10 cellular contexts compared by ENCODE assay signal in the genomic region with DNA sequence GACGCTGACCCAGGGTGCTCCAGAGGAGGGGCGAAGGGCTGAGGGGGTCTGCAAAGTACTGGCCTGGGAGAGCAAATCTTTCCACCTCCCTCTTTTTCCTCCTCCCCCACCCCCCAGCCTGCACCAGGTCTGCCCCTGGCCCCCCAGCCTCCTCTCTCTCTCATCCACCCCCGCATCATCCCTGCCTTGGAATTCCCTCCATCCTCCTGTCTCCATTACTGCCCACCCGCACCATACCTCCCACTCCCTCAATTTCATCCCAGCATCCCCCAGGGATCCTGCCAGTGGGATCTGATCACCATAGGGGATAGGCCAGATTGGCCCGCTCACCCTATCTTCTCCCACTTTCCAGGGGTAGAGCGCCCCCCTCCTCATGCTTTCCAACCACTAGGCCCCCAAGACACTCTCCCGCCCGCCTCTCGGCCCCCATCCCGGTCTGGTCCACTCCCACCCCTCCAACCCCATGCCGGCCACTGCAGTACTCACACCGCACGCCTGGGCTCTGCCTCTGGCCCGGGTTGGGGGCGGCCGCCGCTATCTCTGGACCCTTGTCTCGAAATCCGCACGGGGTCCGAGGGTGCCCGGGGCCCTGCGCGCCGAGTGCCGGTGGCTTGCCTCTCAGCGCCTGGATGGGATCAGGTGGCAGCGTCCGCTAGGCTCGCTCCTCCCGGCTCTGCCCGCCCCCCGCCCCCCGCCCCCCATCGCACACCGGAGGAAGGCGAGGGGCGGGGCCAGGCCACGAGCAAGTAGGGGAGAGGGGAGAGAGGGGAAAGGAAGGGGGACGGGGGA. TPM values are rescaled to one million over a fixed set of nuclear protein-coding genes. Genes with fewer than 3 reads are reported as not detected.
A peak's percentile ranks its signal among the peaks of the same experiment; 100 is the strongest.
DNase-seq lines count a peak whose midpoint lies in the region; ATAC-seq and TF ChIP-seq lines count a peak whose summit lies in the region.
"Had no signal": no experiment of that assay in that cellular context is flagged by ENCODE, and none has a peak within 500 bp of the region (broad histone marks: within the 10 kb centered on the region; RNA-seq: fewer than 3 reads in every experiment).

A gene with protein sequence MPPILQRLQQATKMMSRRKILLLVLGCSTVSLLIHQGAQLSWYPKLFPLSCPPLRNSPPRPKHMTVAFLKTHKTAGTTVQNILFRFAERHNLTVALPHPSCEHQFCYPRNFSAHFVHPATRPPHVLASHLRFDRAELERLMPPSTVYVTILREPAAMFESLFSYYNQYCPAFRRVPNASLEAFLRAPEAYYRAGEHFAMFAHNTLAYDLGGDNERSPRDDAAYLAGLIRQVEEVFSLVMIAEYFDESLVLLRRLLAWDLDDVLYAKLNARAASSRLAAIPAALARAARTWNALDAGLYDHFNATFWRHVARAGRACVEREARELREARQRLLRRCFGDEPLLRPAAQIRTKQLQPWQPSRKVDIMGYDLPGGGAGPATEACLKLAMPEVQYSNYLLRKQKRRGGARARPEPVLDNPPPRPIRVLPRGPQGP (minus strand): TSS at position 637 of the 789 bp plus-strand sequence. CDS start 3,746 bp downstream, outside the sequence.

- intact Hi-C loops in PC-3 (cut with micrococcal nuclease): no loop called here

- H3K4me2 ChIP-seq in PC-3 (ENCODE audit: low read length): no peak within 1 kb of the TSS

- H3K27ac ChIP-seq in iPS-20b (ENCODE audit: low read length) (no peak within 1 kb of the TSS), temporal lobe (ENCODE audit: low read depth, low read length) (no peak within 1 kb of the TSS), PC-3 (ENCODE audit: low read length) (no peak within 1 kb of the TSS)

- H3K79me2 ChIP-seq in PC-3 (ENCODE audit: low read length): peaks cover 16% of the 10 kb centered on the region

- no peaks in the 10 kb centered on the region for H3K9me3 ChIP-seq in iPS-20b (ENCODE audit: insufficient read depth, low read depth, low read length)
- no peaks in the 10 kb centered on the region for H3K9me3 ChIP-seq in PC-3 (ENCODE audit: low read length)

- H2AFZ ChIP-seq in PC-3 (ENCODE audit: low read length): no peak within 1 kb of the TSS

- H3K9me3 Mint-ChIP-seq in activated T-cell treated with anti-CD3 and anti-CD28 coated beads, Interleukin-2, amount 50 U/mL, for 24 hours: no peaks in the 10 kb centered on the region
- no peaks in the 10 kb centered on the region for H3K9me3 Mint-ChIP-seq in activated T-cell treated with anti-CD3 and anti-CD28 coated beads, Interleukin-2, amount 50 U/mL, for 4 hours
- no peaks in the 10 kb centered on the region for H3K9me3 Mint-ChIP-seq in activated CD8-positive, alpha-beta T cell treated with anti-CD3 and anti-CD28 coated beads, Interleukin-2, amount 10 ng/mL, durations not matched to agents 7 days and 5 days (ENCODE audit: insufficient read depth)

- no peak within 1 kb of the TSS for H3K27ac Mint-ChIP-seq in activated T-cell treated with anti-CD3 and anti-CD28 coated beads, Interleukin-2, amount 50 U/mL, for 24 hours
- no peak within 1 kb of the TSS for H3K27ac Mint-ChIP-seq in activated CD8-positive, alpha-beta T cell treated with anti-CD3 and anti-CD28 coated beads, Interleukin-2, amount 10 ng/mL, durations not matched to agents 7 days and 5 days

- peaks cover 12% of the 10 kb centered on the region; the same call in 1 of the 2 replicates for H3K36me3 ChIP-seq in iPS-20b (ENCODE audit: insufficient read depth, low read depth, low read length)
- no peaks in the 10 kb centered on the region; the same call in 1 of the 2 replicates for H3K36me3 ChIP-seq in PC-3 (ENCODE audit: low read depth, low read length)

- H3F3A ChIP-seq in PC-3 (ENCODE audit: low read length, unreplicated experiment): no peaks in the 10 kb centered on the region

- H3K4me1 ChIP-seq in iPS-20b (ENCODE audit: insufficient read depth, low read length) (peaks cover 17% of the 10 kb centered on the region), PC-3 (ENCODE audit: insufficient read depth, low read length) (peaks cover 17% of the 10 kb centered on the region)

- CTCF ChIA-PET in activated CD8-positive, alpha-beta T cell treated with anti-CD3 and anti-CD28 coated beads, Interleukin-2, amount 10 ng/mL, durations not matched to agents 7 days and 5 days (lab: Charles Lee): interaction anchor here (0.7 to 1.2 kb wide), 3 partner anchors 19 to 269 kb away, joined by 3 to 4 read pairs (median 3); no protein-coding TSS in a partner anchor
- CTCF ChIA-PET in PC-3 (lab: Charles Lee): no interaction called here

- peak within 1 kb of the TSS; percentile 35 for H3K4me3 Mint-ChIP-seq in activated T-cell treated with anti-CD3 and anti-CD28 coated beads, Interleukin-2, amount 50 U/mL, for 24 hours
- no peak within 1 kb of the TSS for H3K4me3 Mint-ChIP-seq in activated T-cell treated with anti-CD3 and anti-CD28 coated beads, Interleukin-2, amount 50 U/mL, for 4 hours
- peak within 1 kb of the TSS; percentile 31 for H3K4me3 Mint-ChIP-seq in activated CD8-positive, alpha-beta T cell treated with anti-CD3 and anti-CD28 coated beads, Interleukin-2, amount 10 ng/mL, durations not matched to agents 7 days and 5 days

- no peak for DNase-seq in activated T-cell treated with anti-CD3 and anti-CD28 coated beads, Interleukin-2, amount 50 U/mL, for 24 hours
- no peak for DNase-seq in activated T-cell treated with anti-CD3 and anti-CD28 coated beads, Interleukin-2, amount 50 U/mL, for 4 hours
- no peak for DNase-seq in activated CD8-positive, alpha-beta T cell treated with anti-CD3 and anti-CD28 coated beads, Interleukin-2, amount 10 ng/mL, durations not matched to agents 7 days and 5 days
- DNase-seq in inferior parietal cortex (ENCODE audit: extremely low spot score): no peak
- no peak for DNase-seq in activated CD4-positive, alpha-beta T cell treated with anti-CD3 and anti-CD28 coated beads for 4 hours
- DNase-seq in PC-3: no peak
- DNase-seq: MV-4-11, SHP77 had no signal

- peaks cover 17% of the 10 kb centered on the region for H3K36me3 Mint-ChIP-seq in activated T-cell treated with anti-CD3 and anti-CD28 coated beads, Interleukin-2, amount 50 U/mL, for 24 hours (ENCODE audit: low read depth)
- H3K36me3 Mint-ChIP-seq in activated T-cell treated with anti-CD3 and anti-CD28 coated beads, Interleukin-2, amount 50 U/mL, for 4 hours (ENCODE audit: insufficient read depth): peaks cover 11% of the 10 kb centered on the region
- peaks cover 13% of the 10 kb centered on the region for H3K36me3 Mint-ChIP-seq in activated CD8-positive, alpha-beta T cell treated with anti-CD3 and anti-CD28 coated beads, Interleukin-2, amount 10 ng/mL, durations not matched to agents 7 days and 5 days (ENCODE audit: low read depth)

- H3K9me2 ChIP-seq in PC-3 (replicated peaks; ENCODE audit: low read length): no peaks in the 10 kb centered on the region

- H4K20me1 ChIP-seq in PC-3 (ENCODE audit: low read length): no peaks in the 10 kb centered on the region

- BruUV-seq in PC-3 (replicated peaks; lab: Mats Ljungman, UMichigan): no TSS peak

- no peak for ATAC-seq in activated T-cell treated with anti-CD3 and anti-CD28 coated beads, Interleukin-2, amount 50 U/mL, for 4 hours
- no peak for ATAC-seq in activated CD8-positive, alpha-beta T cell treated with anti-CD3 and anti-CD28 coated beads, Interleukin-2, amount 10 ng/mL, durations not matched to agents 7 days and 5 days
- no peak for ATAC-seq in PC-3

- no peaks in the 10 kb centered on the region for H3K27me3 ChIP-seq in iPS-20b (ENCODE audit: insufficient read depth, low read length)
- no peaks in the 10 kb centered on the region for H3K27me3 ChIP-seq in PC-3 (ENCODE audit: low read length)

- no peak for TF ChIP-seq CTCF in PC-3 (conservative IDR thresholded peaks at IDR 0.05; ENCODE audit: low read depth, low read length)

- H3K4me3 ChIP-seq in iPS-20b (ENCODE audit: low read length): peak within 1 kb of the TSS; percentile 84
- no peak within 1 kb of the TSS for H3K4me3 ChIP-seq in PC-3 (ENCODE audit: low read length)

- H3K4me1 Mint-ChIP-seq in activated T-cell treated with anti-CD3 and anti-CD28 coated beads, Interleukin-2, amount 50 U/mL, for 24 hours (ENCODE audit: low read depth): peaks cover 48% of the 10 kb centered on the region
- H3K4me1 Mint-ChIP-seq in activated T-cell treated with anti-CD3 and anti-CD28 coated beads, Interleukin-2, amount 50 U/mL, for 4 hours (ENCODE audit: low read depth): peaks cover 36% of the 10 kb centered on the region
- peaks cover 39% of the 10 kb centered on the region for H3K4me1 Mint-ChIP-seq in activated CD8-positive, alpha-beta T cell treated with anti-CD3 and anti-CD28 coated beads, Interleukin-2, amount 10 ng/mL, durations not matched to agents 7 days and 5 days (ENCODE audit: low read depth)

- POLR2A ChIA-PET in activated CD8-positive, alpha-beta T cell treated with anti-CD3 and anti-CD28 coated beads, Interleukin-2, amount 10 ng/mL, durations not matched to agents 7 days and 5 days (lab: Charles Lee): interaction anchor here (0.6 kb wide), 1 partner anchor 789 kb away, joined by 3 read pairs; no protein-coding TSS in a partner anchor
- POLR2A ChIA-PET in PC-3 (lab: Charles Lee; ENCODE audit: unreplicated experiment): no interaction called here

- H3K27me3 Mint-ChIP-seq in activated T-cell treated with anti-CD3 and anti-CD28 coated beads, Interleukin-2, amount 50 U/mL, for 24 hours: peaks cover 14% of the 10 kb centered on the region
- peaks cover 3% of the 10 kb centered on the region for H3K27me3 Mint-ChIP-seq in activated T-cell treated with anti-CD3 and anti-CD28 coated beads, Interleukin-2, amount 50 U/mL, for 4 hours (ENCODE audit: low read depth)
- H3K27me3 Mint-ChIP-seq in activated CD8-positive, alpha-beta T cell treated with anti-CD3 and anti-CD28 coated beads, Interleukin-2, amount 10 ng/mL, durations not matched to agents 7 days and 5 days (ENCODE audit: low read depth): peaks cover 11% of the 10 kb centered on the region

- H3K9ac ChIP-seq in iPS-20b (ENCODE audit: low read depth, low read length) (peak within 1 kb of the TSS; percentile 79; the same call in 1 of the 2 replicates), PC-3 (ENCODE audit: low read length) (no peak within 1 kb of the TSS)

RNA-seq across cellular contexts. Expression of the gene that starts here (rescaled TPM):
- total RNA-seq in activated T-cell treated with anti-CD3 and anti-CD28 coated beads, Interleukin-2, amount 50 U/mL, for 4 hours: not detected
- not detected for total RNA-seq in activated CD8-positive, alpha-beta T cell treated with anti-CD3 and anti-CD28 coated beads, Interleukin-2, amount 10 ng/mL, durations not matched to agents 7 days and 5 days
- total RNA-seq in temporal lobe: 10.3 TPM
- total RNA-seq in PC-3 (2014; rRNA removed): not detected in 2 replicates
